Comparison of ENCODE assay signal across 28 cellular contexts in the genomic region with DNA sequence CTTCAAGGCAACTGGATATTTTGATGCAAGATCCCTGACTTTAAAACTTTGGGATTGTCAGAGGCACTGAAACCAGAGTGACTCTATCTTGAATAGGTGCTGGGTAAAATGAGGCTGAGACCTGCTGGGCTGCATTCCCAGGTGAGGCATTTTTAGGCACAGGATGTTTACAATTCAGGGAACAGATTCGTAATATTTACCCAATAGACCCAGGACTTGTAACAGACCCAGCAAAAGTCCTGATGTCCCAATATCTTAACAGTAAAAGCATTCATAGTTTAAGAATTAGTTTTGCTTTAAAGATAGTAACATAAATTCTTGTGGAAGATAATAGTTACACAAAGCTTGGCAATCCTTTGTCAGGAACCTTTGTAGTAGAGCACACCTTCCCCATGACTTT.
"Had no signal": no experiment of that assay in that cellular context is flagged by ENCODE, and none has a peak within 500 bp of the region (broad histone marks: within the 10 kb centered on the region; RNA-seq: fewer than 3 reads in every experiment).

No MANE protein-coding gene starts in this region.

- H3K27me3 ChIP-seq: ascending aorta, cardiac muscle cell had no signal

- FAIRE-seq: TTC549 had no signal

- H3K9me3 ChIP-seq: ascending aorta, MG63 had no signal

- H3K4me1 ChIP-seq: ascending aorta had no signal

- H3K4me3 ChIP-seq: ascending aorta, cardiac muscle cell, MG63 had no signal

- ATAC-seq: activated naive CD4-positive, alpha-beta T cell treated with anti-CD3 and anti-CD28 coated beads, Interleukin-2, amount 50 U/mL, for 72 hours; activated naive CD8-positive, alpha-beta T cell treated with anti-CD3 and anti-CD28 coated beads, Interleukin-2, amount 50 U/mL, for 24 hours; activated T-cell treated with anti-CD3 and anti-CD28 coated beads, Interleukin-2, amount 50 U/mL, for 4 hours; Panc1; T-helper 17 cell had no signal

- H3K36me3 ChIP-seq: ascending aorta, cardiac muscle cell, MG63 had no signal

- DNase-seq: activated CD4-positive, alpha-beta memory T cell treated with anti-CD3 and anti-CD28 coated beads for 36 hours; activated CD4-positive, alpha-beta T cell treated with anti-CD3 and anti-CD28 coated beads, Interleukin-2, amount 10 ng/mL, durations not matched to agents 7 days and 5 days; activated CD4-positive, CD25-positive, alpha-beta regulatory T cell; activated CD8-positive, alpha-beta memory T cell treated with anti-CD3 and anti-CD28 coated beads for 24 hours; activated effector memory CD4-positive, alpha-beta T cell treated with anti-CD3 and anti-CD28 coated beads, Interleukin-2, amount 50 U/mL, for 16 hours; activated naive CD4-positive, alpha-beta T cell treated with Interleukin-2 at 50 U/mL for 16 hours; activated naive CD8-positive, alpha-beta T cell treated with anti-CD3 and anti-CD28 coated beads, Interleukin-2, amount 50 U/mL, for 24 hours; activated T-cell treated with anti-CD3 and anti-CD28 coated beads, Interleukin-2, amount 50 U/mL, for 4 hours; amniotic stem cell; cerebellar nuclear complex; MG63; MV-4-11; NCI-H1092 treated with DMSO at 0.1 percent for 48 hours; NCI-H1436; NCI-H1694 treated with DMSO at 0.1 percent for 48 hours; NCI-H2029 treated with DMSO at 0.1 percent for 48 hours; NCI-H345; NCI-H510A; NCI-H526 treated with DMSO at 0.1 percent for 48 hours; NCI-H82; T-helper 17 cell; T-helper 9 cell had no signal

- H3K27ac ChIP-seq: ascending aorta, cardiac muscle cell, RWPE1 had no signal
